ENCODE assay signal across 9 cellular contexts in genomic region chr17:47254403-47254943, GRCh38. TPM values are rescaled to one million over a fixed set of nuclear protein-coding genes. Genes with fewer than 3 reads are reported as not detected.
A peak's percentile ranks its signal among the peaks of the same experiment; 100 is the strongest.
DNase-seq lines count a peak whose midpoint lies in the region; ATAC-seq and TF ChIP-seq lines count a peak whose summit lies in the region.
"Had no signal": no experiment of that assay in that cellular context is flagged by ENCODE, and none has a peak within 500 bp of the region (broad histone marks: within the 10 kb centered on the region; RNA-seq: fewer than 3 reads in every experiment).

No MANE protein-coding gene starts in this region.

- H3K4me1 Mint-ChIP-seq in HFFc6 (ENCODE audit: low read depth) = peaks cover 52% of the 10 kb centered on the region

- no peak overlapping the region for H3K27ac Mint-ChIP-seq in HFFc6

- H3K27me3 ChIP-seq in AG04450 (ENCODE audit: control insufficient read depth, insufficient read depth, low read length) (no peaks in the 10 kb centered on the region), muscle layer of colon (ENCODE audit: control insufficient read depth in 1 of 2, insufficient read depth in 2 of 2, low read length in 2 of 2) (no peaks in the 10 kb centered on the region)

- peaks cover 28% of the 10 kb centered on the region for H3K4me1 ChIP-seq in muscle layer of colon (ENCODE audit: insufficient read depth, low read length)

- DNase-seq in AG04450 (ENCODE audit: low read depth, low spot score) (no peak), HFFc6 (no peak), cardiac fibroblast (ENCODE audit: low read depth in 2 of 2) (no peak), omental fat pad (ENCODE audit: low spot score) (no peak)

- H3K27ac ChIP-seq in AG04450 (ENCODE audit: low read depth, low read length) (no peak overlapping the region), muscle layer of colon (ENCODE audit: low read depth, low read length) (peak overlapping the region; percentile 93)

- peak overlapping the region; percentile 94 for H3K4me3 Mint-ChIP-seq in HFFc6

- peak overlapping the region; percentile 78 for H3K4me3 ChIP-seq in AG04450 (ENCODE audit: low read depth, low read length)
- H3K4me3 ChIP-seq in cardiac fibroblast (replicated peaks in 1 of 2; ENCODE audit: low read depth in 2 of 2, low read length in 2 of 2) = peak overlapping the region; percentile 56 to 86
- peak overlapping the region; percentile 93 to 96 for H3K4me3 ChIP-seq in muscle layer of colon (ENCODE audit: low read depth in 1 of 2, low read length in 2 of 2)

- POLR2A ChIA-PET in AG04450 (lab: Yijun Ruan, JAX) = interaction anchor here (0.8 to 1.6 kb wide), 3 partner anchors 21 to 61 kb away, joined by 3 to 5 read pairs (median 4); no protein-coding TSS in a partner anchor

- no peaks in the 10 kb centered on the region for H3K36me3 ChIP-seq in muscle layer of colon (ENCODE audit: insufficient read depth, low read length)

- no peaks in the 10 kb centered on the region for H3K36me3 Mint-ChIP-seq in HFFc6 (ENCODE audit: low read depth)

- TF ChIP-seq CTCF in AG04450 (IDR thresholded peaks at IDR 0.05; ENCODE audit: low read depth, low read length) (no peak), HFFc6 (IDR thresholded peaks at IDR 0.05) (no peak), cardiac fibroblast (IDR thresholded peaks at IDR 0.05; ENCODE audit: low read depth, low read length) (no peak), omental fat pad (IDR thresholded peaks at IDR 0.05) (no peak)

- H3K27me3 Mint-ChIP-seq in HFFc6 (ENCODE audit: insufficient read depth) = peaks cover 1% of the 10 kb centered on the region; the same call in 1 of the 2 replicates

- H3K9me3 ChIP-seq in AG04450 (ENCODE audit: control insufficient read depth, insufficient read depth, low read length) = no peaks in the 10 kb centered on the region; the same call in 1 of the 2 replicates
- H3K9me3 ChIP-seq in muscle layer of colon (ENCODE audit: low read length) = no peaks in the 10 kb centered on the region

- no peak for ATAC-seq in GM18909 (IDR thresholded peaks at IDR 0.05; ENCODE audit: poor library complexity, unreplicated experiment)
- no peak for ATAC-seq in HG03159 (IDR thresholded peaks at IDR 0.05; ENCODE audit: unreplicated experiment)
- no peak for ATAC-seq in omental fat pad (ENCODE audit: low FRiP score)
- ATAC-seq in GM18867 (IDR thresholded peaks at IDR 0.05; ENCODE audit: unreplicated experiment) = no peak

- CTCF ChIA-PET in AG04450 (lab: Charles Lee) = no interaction called here

- no peaks in the 10 kb centered on the region for H3K9me3 Mint-ChIP-seq in HFFc6

- H3K9ac ChIP-seq in muscle layer of colon (ENCODE audit: low read length) = peak overlapping the region; percentile 91

RNA-seq across cellular contexts. Expression of gene ITGB3, which starts 0.8 kb away (rescaled TPM):
- 26.2 and 30.9 TPM in 2 replicates for polyA plus RNA-seq in AG04450 (2011; rRNA removed)
- polyA minus RNA-seq in AG04450 (2011; rRNA and poly(A)+ RNA removed) = 49.2 and 52.3 TPM in 2 replicates
- 1 to 10 TPM; 2.2 to 4.1 (median 2.9) TPM for total RNA-seq in HFFc6 (2021; fragmentation: NEBNext Ultra II Directional; extraction: Animal tissue kit (Norgen Biotek cat#: 25700))
- 10 to 100 TPM; 12.1 to 72.9 (median 17.5) TPM for total RNA-seq in omental fat pad

RNA-seq across cellular contexts. Expression of gene MYL4, which starts 45.3 kb away (rescaled TPM):
- polyA plus RNA-seq in AG04450 (2011; rRNA removed) = 0.17 and 0.19 TPM in 2 replicates
- not detected in 2 replicates for polyA minus RNA-seq in AG04450 (2011; rRNA and poly(A)+ RNA removed)
- total RNA-seq in HFFc6 (2021; fragmentation: NEBNext Ultra II Directional; extraction: Animal tissue kit (Norgen Biotek cat#: 25700)) = not detected
- 1 to 10 TPM in 1 of 4 donors, under 1 TPM in 1, not detected in 2; 0.46 to 2.5 TPM for total RNA-seq in omental fat pad
- total RNA-seq: T-helper 2 cell treated with Interferon-gamma antibody and Interleukin-4, amounts not matched to agents 100 ng/mL and 5 ng/mL, for 36 hours had no signal
